Comparison of ENCODE assay signal across 26 cellular contexts in the genomic region with DNA sequence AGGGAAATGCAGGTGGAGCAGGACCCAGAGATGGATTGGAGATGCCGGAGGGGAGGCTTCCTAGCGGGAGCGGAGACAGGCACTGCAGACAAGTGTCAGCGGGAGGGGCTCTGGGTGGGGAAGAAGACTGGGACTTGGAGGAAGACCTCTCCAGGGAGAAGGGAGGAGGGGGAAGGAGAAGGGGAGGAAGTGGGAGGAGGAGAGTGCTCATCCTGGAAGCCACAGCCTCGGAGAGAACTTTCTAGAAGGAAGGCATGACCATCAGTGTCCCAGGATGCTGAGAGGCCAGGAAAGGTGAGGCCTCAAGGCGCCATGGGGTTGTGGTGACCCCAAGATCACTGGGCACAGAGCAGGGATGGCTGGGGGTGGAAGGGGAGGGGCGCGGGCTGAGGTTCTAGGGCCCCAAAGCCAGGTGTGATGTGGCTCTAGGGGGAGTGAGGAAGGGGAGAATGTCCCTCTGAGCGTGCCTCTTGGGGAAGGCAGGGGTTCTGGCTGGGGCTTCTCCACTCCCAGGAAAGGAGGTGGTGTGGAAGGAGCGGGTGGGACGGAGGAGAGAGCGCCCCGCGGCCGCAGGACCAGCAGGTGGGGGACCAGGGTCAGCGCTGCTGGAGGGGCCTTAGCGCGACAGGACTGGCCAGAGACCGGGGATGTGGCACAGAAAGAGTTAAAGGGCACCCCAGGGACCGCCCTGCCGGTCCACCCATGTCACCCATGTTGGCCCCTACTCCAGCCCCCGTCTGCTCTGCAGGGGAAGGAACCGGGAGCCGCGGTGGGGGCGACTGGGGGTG. TPM values are rescaled to one million over a fixed set of nuclear protein-coding genes. Genes with fewer than 3 reads are reported as not detected.
A peak's percentile ranks its signal among the peaks of the same experiment; 100 is the strongest.
DNase-seq lines count a peak whose midpoint lies in the region; ATAC-seq and TF ChIP-seq lines count a peak whose summit lies in the region.
"Had no signal": no experiment of that assay in that cellular context is flagged by ENCODE, and none has a peak within 500 bp of the region (broad histone marks: within the 10 kb centered on the region; RNA-seq: fewer than 3 reads in every experiment).

No MANE protein-coding gene starts in this region.

- WGBS in GM23248 (ENCODE audit: low coverage in 1 of 2, low lambda C conversion rate in 2 of 2, missing lambda C conversion rate in 2 of 2), 2 experiments, result 22 to 23% methylated on average over 12 to 26 of the region's 26 CpGs

- H3K4me3 Mint-ChIP-seq in GM23338, result peak overlapping the region; percentile 55
- peak overlapping the region; percentile 55 to 63 for H3K4me3 Mint-ChIP-seq in stimulated activated naive B cell treated with anti-CD40 and anti-IgM and Interleukin-4, amounts not matched to agents 10 μg/mL and 1 μg/mL and 100 μg/mL, for 72 hours
- peak overlapping the region in 5 of 10 donors; percentile 12 to 63 (median 41) for H3K4me3 Mint-ChIP-seq in naive thymus-derived CD4-positive, alpha-beta T cell
- H3K4me3 Mint-ChIP-seq: central memory CD8-positive, alpha-beta T cell; stimulated activated effector memory CD8-positive, alpha-beta T cell treated with anti-CD3 and anti-CD28 coated beads, Interleukin-12 subunit alpha, Interleukin-12 subunit beta, amount 100 ng/mL, for 72 hours; T-helper 1 cell treated with Interleukin-12 subunit alpha and Interleukin-12 subunit beta and Interleukin-4 antibody, amounts not matched to agents 30 μg/mL and 1 μg/mL, for 36 hours had no signal

- peak; percentile 23 for DNase-seq in GM23338 (ENCODE audit: low spot score)
- no peak for DNase-seq in NT2/D1 (ENCODE audit: low read depth, low spot score)
- DNase-seq in stimulated activated naive B cell treated with anti-CD40 and anti-IgM and Interleukin-4, amounts not matched to agents 10 μg/mL and 1 μg/mL and 100 μg/mL, for 72 hours, result no peak
- no peak for DNase-seq in T-helper 9 cell
- no peak for DNase-seq in naive thymus-derived CD4-positive, alpha-beta T cell
- no peak for DNase-seq in GM23248
- DNase-seq: activated CD4-positive, alpha-beta T cell treated with anti-CD3 and anti-CD28 coated beads, Interleukin-2, amount 50 U/mL, for 1 hour; CD8-positive, alpha-beta memory T cell; DMS153; GDM1; NCI-H1048; NCI-H187; NCI-H526; occipital lobe had no signal

- intact Hi-C loops in naive thymus-derived CD4-positive, alpha-beta T cell (cut with micrococcal nuclease), result no loop called here

- H3K4me2 ChIP-seq in GM23338 (peak overlapping the region; percentile 85), GM23248 (ENCODE audit: unreplicated experiment) (no peak overlapping the region)

- ATAC-seq in GM23338, result no peak
- ATAC-seq in stimulated activated naive B cell treated with anti-CD40 and anti-IgM and Interleukin-4, amounts not matched to agents 10 μg/mL and 1 μg/mL and 100 μg/mL, for 72 hours (replicated peaks), result no peak
- no peak for ATAC-seq in naive thymus-derived CD4-positive, alpha-beta T cell
- ATAC-seq: stimulated activated effector memory CD8-positive, alpha-beta T cell treated with anti-CD3 and anti-CD28 coated beads, Interleukin-12 subunit alpha, Interleukin-12 subunit beta, amount 100 ng/mL, for 72 hours had no signal

- H3K9me3 Mint-ChIP-seq in GM23338, result peaks cover 12% of the 10 kb centered on the region
- H3K9me3 Mint-ChIP-seq in stimulated activated naive B cell treated with anti-CD40 and anti-IgM and Interleukin-4, amounts not matched to agents 10 μg/mL and 1 μg/mL and 100 μg/mL, for 72 hours, result no peaks in the 10 kb centered on the region
- H3K9me3 Mint-ChIP-seq in naive thymus-derived CD4-positive, alpha-beta T cell, result peaks cover 0 to 3% (median 0%) of the 10 kb centered on the region in 11 donors
- H3K9me3 Mint-ChIP-seq: CD8-positive, alpha-beta memory T cell; central memory CD8-positive, alpha-beta T cell; stimulated activated effector memory CD8-positive, alpha-beta T cell treated with anti-CD3 and anti-CD28 coated beads, Interleukin-12 subunit alpha, Interleukin-12 subunit beta, amount 100 ng/mL, for 72 hours; T-helper 1 cell treated with Interleukin-12 subunit alpha and Interleukin-12 subunit beta and Interleukin-4 antibody, amounts not matched to agents 30 μg/mL and 1 μg/mL, for 36 hours had no signal

- H3K79me2 ChIP-seq in GM23338 (replicated peaks; ENCODE audit: insufficient read depth) (no peaks in the 10 kb centered on the region), GM23248 (ENCODE audit: insufficient read depth) (no peaks in the 10 kb centered on the region)

- TF ChIP-seq CTCF in GM23338 (conservative IDR thresholded peaks at IDR 0.05; ENCODE audit: low read depth in 2 of 2), result no peak

- no peaks in the 10 kb centered on the region for H3F3A ChIP-seq in GM23338 (replicated peaks; ENCODE audit: low read depth)
- H3F3A ChIP-seq in GM23248 (ENCODE audit: insufficient read depth), result no peaks in the 10 kb centered on the region

- CTCF ChIA-PET in naive thymus-derived CD4-positive, alpha-beta T cell (lab: Charles Lee), result no interaction called here

- no peak overlapping the region for H3K27ac Mint-ChIP-seq in GM23338
- H3K27ac Mint-ChIP-seq in stimulated activated naive B cell treated with anti-CD40 and anti-IgM and Interleukin-4, amounts not matched to agents 10 μg/mL and 1 μg/mL and 100 μg/mL, for 72 hours, result no peak overlapping the region
- H3K27ac Mint-ChIP-seq in naive thymus-derived CD4-positive, alpha-beta T cell, result peak overlapping the region in 1 of 9 donors; percentile 36
- H3K27ac Mint-ChIP-seq: CD8-positive, alpha-beta memory T cell; stimulated activated effector memory CD8-positive, alpha-beta T cell treated with anti-CD3 and anti-CD28 coated beads, Interleukin-12 subunit alpha, Interleukin-12 subunit beta, amount 100 ng/mL, for 72 hours; T-helper 1 cell treated with Interleukin-12 subunit alpha and Interleukin-12 subunit beta and Interleukin-4 antibody, amounts not matched to agents 30 μg/mL and 1 μg/mL, for 36 hours had no signal

- no peaks in the 10 kb centered on the region for H4K20me1 ChIP-seq in GM23338 (replicated peaks; ENCODE audit: insufficient read depth)
- H4K20me1 ChIP-seq in GM23248 (ENCODE audit: insufficient read depth), result no peaks in the 10 kb centered on the region

- H3K9me3 ChIP-seq in NT2/D1 (ENCODE audit: insufficient read depth, low read length) (peaks cover 16% of the 10 kb centered on the region; the same call in 1 of the 2 replicates), iPS-20b (ENCODE audit: insufficient read depth, low read depth, low read length) (no peaks in the 10 kb centered on the region), GM23248 (ENCODE audit: low read depth) (no peaks in the 10 kb centered on the region)
- H3K9me3 ChIP-seq in naive thymus-derived CD4-positive, alpha-beta T cell (ENCODE audit: control insufficient read depth in 2 of 3, low read length in 3 of 3), result no peaks in the 10 kb centered on the region

- POLR2A ChIA-PET in naive thymus-derived CD4-positive, alpha-beta T cell (lab: Charles Lee), result no interaction called here

- H3K4me1 ChIP-seq in GM23338 (ENCODE audit: insufficient read depth), result no peaks in the 10 kb centered on the region; the same call in 1 of the 2 replicates
- H3K4me1 ChIP-seq in NT2/D1 (ENCODE audit: insufficient read depth, insufficient read length), result peaks cover 6% of the 10 kb centered on the region
- H3K4me1 ChIP-seq in iPS-20b (ENCODE audit: insufficient read depth, low read length), result no peaks in the 10 kb centered on the region
- H3K4me1 ChIP-seq in naive thymus-derived CD4-positive, alpha-beta T cell (ENCODE audit: control insufficient read depth in 2 of 2, insufficient read depth in 2 of 2, low read length in 2 of 2), result no peaks in the 10 kb centered on the region
- H3K4me1 ChIP-seq in GM23248 (ENCODE audit: insufficient read depth), result no peaks in the 10 kb centered on the region

- H3K27me3 Mint-ChIP-seq in GM23338 (ENCODE audit: insufficient read depth, low read depth, poor library complexity), result peaks cover 52% of the 10 kb centered on the region
- peaks cover 55 to 75% of the 10 kb centered on the region in 2 donors for H3K27me3 Mint-ChIP-seq in stimulated activated naive B cell treated with anti-CD40 and anti-IgM and Interleukin-4, amounts not matched to agents 10 μg/mL and 1 μg/mL and 100 μg/mL, for 72 hours
- peaks cover 30 to 55% (median 37%) of the 10 kb centered on the region in 5 donors for H3K27me3 Mint-ChIP-seq in naive thymus-derived CD4-positive, alpha-beta T cell

- peaks cover 5% of the 10 kb centered on the region; the same call in 1 of the 3 replicates for H3K36me3 Mint-ChIP-seq in GM23338 (ENCODE audit: low read depth)
- no peaks in the 10 kb centered on the region for H3K36me3 Mint-ChIP-seq in stimulated activated naive B cell treated with anti-CD40 and anti-IgM and Interleukin-4, amounts not matched to agents 10 μg/mL and 1 μg/mL and 100 μg/mL, for 72 hours
- peaks cover 0 to 4% (median 0%) of the 10 kb centered on the region in 5 donors for H3K36me3 Mint-ChIP-seq in naive thymus-derived CD4-positive, alpha-beta T cell
- H3K36me3 Mint-ChIP-seq: CD8-positive, alpha-beta memory T cell; stimulated activated effector memory CD8-positive, alpha-beta T cell treated with anti-CD3 and anti-CD28 coated beads, Interleukin-12 subunit alpha, Interleukin-12 subunit beta, amount 100 ng/mL, for 72 hours had no signal

- H3K27ac ChIP-seq in GM23338 (ENCODE audit: low read depth) (no peak overlapping the region), iPS-20b (ENCODE audit: low read length) (no peak overlapping the region), GM23248 (no peak overlapping the region)
- no peak overlapping the region for H3K27ac ChIP-seq in naive thymus-derived CD4-positive, alpha-beta T cell (ENCODE audit: low read depth, low read length)
- H3K27ac ChIP-seq: VCaP had no signal

- H3K4me3 ChIP-seq in GM23338 (peak overlapping the region; percentile 60; the same call in 1 of the 2 replicates), NT2/D1 (ENCODE audit: insufficient read length, low read depth) (no peak overlapping the region), iPS-20b (ENCODE audit: low read length) (peak overlapping the region; percentile 14; the same call in 1 of the 2 replicates), GM23248 (no peak overlapping the region)
- no peak overlapping the region for H3K4me3 ChIP-seq in naive thymus-derived CD4-positive, alpha-beta T cell (ENCODE audit: low read length)

- H3K4me1 Mint-ChIP-seq in GM23338, result no peaks in the 10 kb centered on the region
- peaks cover 11 to 31% of the 10 kb centered on the region in 2 donors for H3K4me1 Mint-ChIP-seq in stimulated activated naive B cell treated with anti-CD40 and anti-IgM and Interleukin-4, amounts not matched to agents 10 μg/mL and 1 μg/mL and 100 μg/mL, for 72 hours
- H3K4me1 Mint-ChIP-seq in naive thymus-derived CD4-positive, alpha-beta T cell, result peaks cover 0 to 10% (median 0%) of the 10 kb centered on the region in 7 donors
- H3K4me1 Mint-ChIP-seq: central memory CD8-positive, alpha-beta T cell had no signal

- H2AFZ ChIP-seq in GM23338 (peak overlapping the region; percentile 59; the same call in 1 of the 2 replicates), GM23248 (no peak overlapping the region)

- no peaks in the 10 kb centered on the region for H3K9me2 ChIP-seq in GM23338 (ENCODE audit: insufficient read depth)
- H3K9me2 ChIP-seq in GM23248 (ENCODE audit: insufficient read depth), result no peaks in the 10 kb centered on the region

- in situ Hi-C loops in GM23248 (cut with MboI), result no loop called here

- H3K36me3 ChIP-seq in GM23338 (ENCODE audit: insufficient read depth), result no peaks in the 10 kb centered on the region
- H3K36me3 ChIP-seq in NT2/D1 (ENCODE audit: insufficient read depth, insufficient read length, low read length), result no peaks in the 10 kb centered on the region
- no peaks in the 10 kb centered on the region for H3K36me3 ChIP-seq in iPS-20b (ENCODE audit: insufficient read depth, low read depth, low read length)
- H3K36me3 ChIP-seq in naive thymus-derived CD4-positive, alpha-beta T cell (ENCODE audit: control insufficient read depth in 2 of 3, insufficient read depth in 3 of 3, low read length in 3 of 3), result no peaks in the 10 kb centered on the region
- H3K36me3 ChIP-seq in GM23248 (ENCODE audit: low read depth), result no peaks in the 10 kb centered on the region

- H3K9ac ChIP-seq in NT2/D1 (ENCODE audit: insufficient read length, low read depth) (peak overlapping the region; percentile 50), iPS-20b (ENCODE audit: low read depth, low read length) (no peak overlapping the region), GM23248 (no peak overlapping the region)

- H3K27me3 ChIP-seq in GM23338 (ENCODE audit: insufficient read depth), result peaks cover 65% of the 10 kb centered on the region
- H3K27me3 ChIP-seq in NT2/D1 (ENCODE audit: insufficient read depth, insufficient read length), result peaks cover 68% of the 10 kb centered on the region
- peaks cover 82% of the 10 kb centered on the region for H3K27me3 ChIP-seq in iPS-20b (ENCODE audit: insufficient read depth, low read length)
- no peaks in the 10 kb centered on the region for H3K27me3 ChIP-seq in naive thymus-derived CD4-positive, alpha-beta T cell (ENCODE audit: control insufficient read depth in 2 of 2, insufficient read depth in 2 of 2, low read length in 2 of 2)
- H3K27me3 ChIP-seq in GM23248 (replicated peaks; ENCODE audit: insufficient read depth), result peaks cover 76% of the 10 kb centered on the region

RNA-seq across cellular contexts. Expression of a gene that starts 0.9 kb away (rescaled TPM):
- total RNA-seq in GM23338 (2014; rRNA removed; shearing (Covaris generic)), result 0.17 and 0.31 TPM in 2 replicates
- polyA plus RNA-seq in GM23338 (2016; fragmentation: Nextera tagmentation; extraction: Ambion mirVana), result 0.23 and 0.92 TPM in 2 replicates
- not detected for total RNA-seq in naive thymus-derived CD4-positive, alpha-beta T cell
- not detected for polyA plus RNA-seq in naive thymus-derived CD4-positive, alpha-beta T cell
- not detected in 2 replicates for total RNA-seq in GM23248 (2014; rRNA removed; shearing (Covaris generic))
- not detected in 2 replicates for polyA plus RNA-seq in GM23248 (2016; fragmentation: Nextera tagmentation; extraction: Ambion mirVana)
- total RNA-seq: CD8-positive, alpha-beta memory T cell; dermis microvascular lymphatic vessel endothelial cell; glomerular endothelial cell; H4; lung microvascular endothelial cell; occipital lobe; renal cortical epithelial cell; smooth muscle cell; temporal lobe had no signal
- polyA plus RNA-seq: CD8-positive, alpha-beta memory T cell; smooth muscle cell had no signal

RNA-seq across cellular contexts. Expression of a gene that starts 30.0 kb away (rescaled TPM):
- total RNA-seq in GM23338 (2014; rRNA removed; shearing (Covaris generic)), result 85.2 and 110 TPM in 2 replicates
- polyA plus RNA-seq in GM23338 (2016; fragmentation: Nextera tagmentation; extraction: Ambion mirVana) (99.5 and 101 TPM in 2 replicates), GM23248 (2016; fragmentation: Nextera tagmentation; extraction: Ambion mirVana) (145 and 147 TPM in 2 replicates)
- total RNA-seq in naive thymus-derived CD4-positive, alpha-beta T cell, result 10 to 100 TPM; 41.1 to 65.3 (median 53.1) TPM
- 10 to 100 TPM; 44.5 to 59.0 TPM for polyA plus RNA-seq in naive thymus-derived CD4-positive, alpha-beta T cell
- 102 and 135 TPM in 2 replicates for total RNA-seq in GM23248 (2014; rRNA removed; shearing (Covaris generic))

RNA-seq across cellular contexts. Expression of a gene that starts 31.8 kb away (rescaled TPM):
- total RNA-seq in GM23338 (2014; rRNA removed; shearing (Covaris generic)), result not detected in 2 replicates
- polyA plus RNA-seq in GM23338 (2016; fragmentation: Nextera tagmentation; extraction: Ambion mirVana), result 0.40 and 0.65 TPM in 2 replicates
- not detected for total RNA-seq in naive thymus-derived CD4-positive, alpha-beta T cell
- under 1 TPM in 1 of 2 donors, not detected in 1; 0.13 TPM for polyA plus RNA-seq in naive thymus-derived CD4-positive, alpha-beta T cell
- total RNA-seq in GM23248 (2014; rRNA removed; shearing (Covaris generic)), result not detected in 2 replicates
- polyA plus RNA-seq in GM23248 (2016; fragmentation: Nextera tagmentation; extraction: Ambion mirVana), result 0.37 TPM in 1 of 2 replicates, not detected in the other
- total RNA-seq: CD8-positive, alpha-beta memory T cell; dermis microvascular lymphatic vessel endothelial cell; glomerular endothelial cell; H4; lung microvascular endothelial cell; occipital lobe; renal cortical epithelial cell; temporal lobe had no signal
- polyA plus RNA-seq: CD8-positive, alpha-beta memory T cell had no signal

RNA-seq across cellular contexts. Expression of a gene that starts 57.3 kb away (rescaled TPM):
- total RNA-seq in GM23338 (2014; rRNA removed; shearing (Covaris generic)), result 418 and 620 TPM in 2 replicates
- polyA plus RNA-seq in GM23338 (2016; fragmentation: Nextera tagmentation; extraction: Ambion mirVana) (206 and 209 TPM in 2 replicates), GM23248 (2016; fragmentation: Nextera tagmentation; extraction: Ambion mirVana) (1,651 and 1,674 TPM in 2 replicates)
- total RNA-seq in naive thymus-derived CD4-positive, alpha-beta T cell, result 100 to 1,000 TPM; 188 to 568 (median 304) TPM
- 100 to 1,000 TPM; 161 to 224 TPM for polyA plus RNA-seq in naive thymus-derived CD4-positive, alpha-beta T cell
- 3,203 and 4,003 TPM in 2 replicates for total RNA-seq in GM23248 (2014; rRNA removed; shearing (Covaris generic))

Comparison
In these comparisons a context has a peak if more than half of its experiments do, and no peak if none do; other contexts are left out.
1. H3K4me3 ChIP-seq: peak in GM23338 (single experiment) and iPS-20b (single experiment); none in NT2/D1 (single experiment), naive thymus-derived CD4-positive, alpha-beta T cell (single experiment) and GM23248 (single experiment).